ENCODE assay signal across 1 cellular context in genomic region chr3:43286115-43286885, GRCh38.
TF ChIP-seq lines count a peak whose summit lies in the region.

Gene SNRK, plus strand, starts transcription at chr3:43286540. Its CDS starts 16,664 bp downstream, at chr3:43303204.

TF ChIP-seq in HepG2, 621 proteins besides CTCF, POLR2A, EP300 and RAD21 (continued from another document and continues in another):
- TF ChIP-seq, protein P1, sequence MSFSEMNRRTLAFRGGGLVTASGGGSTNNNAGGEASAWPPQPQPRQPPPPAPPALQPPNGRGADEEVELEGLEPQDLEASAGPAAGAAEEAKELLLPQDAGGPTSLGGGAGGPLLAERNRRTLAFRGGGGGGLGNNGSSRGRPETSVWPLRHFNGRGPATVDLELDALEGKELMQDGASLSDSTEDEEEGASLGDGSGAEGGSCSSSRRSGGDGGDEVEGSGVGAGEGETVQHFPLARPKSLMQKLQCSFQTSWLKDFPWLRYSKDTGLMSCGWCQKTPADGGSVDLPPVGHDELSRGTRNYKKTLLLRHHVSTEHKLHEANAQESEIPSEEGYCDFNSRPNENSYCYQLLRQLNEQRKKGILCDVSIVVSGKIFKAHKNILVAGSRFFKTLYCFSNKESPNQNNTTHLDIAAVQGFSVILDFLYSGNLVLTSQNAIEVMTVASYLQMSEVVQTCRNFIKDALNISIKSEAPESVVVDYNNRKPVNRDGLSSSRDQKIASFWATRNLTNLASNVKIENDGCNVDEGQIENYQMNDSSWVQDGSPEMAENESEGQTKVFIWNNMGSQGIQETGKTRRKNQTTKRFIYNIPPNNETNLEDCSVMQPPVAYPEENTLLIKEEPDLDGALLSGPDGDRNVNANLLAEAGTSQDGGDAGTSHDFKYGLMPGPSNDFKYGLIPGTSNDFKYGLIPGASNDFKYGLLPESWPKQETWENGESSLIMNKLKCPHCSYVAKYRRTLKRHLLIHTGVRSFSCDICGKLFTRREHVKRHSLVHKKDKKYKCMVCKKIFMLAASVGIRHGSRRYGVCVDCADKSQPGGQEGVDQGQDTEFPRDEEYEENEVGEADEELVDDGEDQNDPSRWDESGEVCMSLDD (CRISPR knock-in tag; IDR thresholded peaks at IDR 0.05; ENCODE audit: borderline replicate concordance), result no peak
- peak; percentile 62 for TF ChIP-seq YY1 (IDR thresholded peaks at IDR 0.05; ENCODE audit: insufficient read depth, insufficient replicate concordance, low read depth, low read length)
- TF ChIP-seq ZNF205 (CRISPR knock-in tag; IDR thresholded peaks at IDR 0.05), result no peak
- no peak for TF ChIP-seq ELF4 (CRISPR knock-in tag; IDR thresholded peaks at IDR 0.05; ENCODE audit: borderline replicate concordance)
- TF ChIP-seq SUZ12 (IDR thresholded peaks at IDR 0.05; ENCODE audit: low read depth, low read length), result no peak
- no peak for TF ChIP-seq MXI1 (IDR thresholded peaks at IDR 0.05; ENCODE audit: borderline replicate concordance, low read depth, low read length)
- no peak for TF ChIP-seq ZNF460 (CRISPR knock-in tag; IDR thresholded peaks at IDR 0.05; ENCODE audit: borderline replicate concordance)
- TF ChIP-seq, protein P2, sequence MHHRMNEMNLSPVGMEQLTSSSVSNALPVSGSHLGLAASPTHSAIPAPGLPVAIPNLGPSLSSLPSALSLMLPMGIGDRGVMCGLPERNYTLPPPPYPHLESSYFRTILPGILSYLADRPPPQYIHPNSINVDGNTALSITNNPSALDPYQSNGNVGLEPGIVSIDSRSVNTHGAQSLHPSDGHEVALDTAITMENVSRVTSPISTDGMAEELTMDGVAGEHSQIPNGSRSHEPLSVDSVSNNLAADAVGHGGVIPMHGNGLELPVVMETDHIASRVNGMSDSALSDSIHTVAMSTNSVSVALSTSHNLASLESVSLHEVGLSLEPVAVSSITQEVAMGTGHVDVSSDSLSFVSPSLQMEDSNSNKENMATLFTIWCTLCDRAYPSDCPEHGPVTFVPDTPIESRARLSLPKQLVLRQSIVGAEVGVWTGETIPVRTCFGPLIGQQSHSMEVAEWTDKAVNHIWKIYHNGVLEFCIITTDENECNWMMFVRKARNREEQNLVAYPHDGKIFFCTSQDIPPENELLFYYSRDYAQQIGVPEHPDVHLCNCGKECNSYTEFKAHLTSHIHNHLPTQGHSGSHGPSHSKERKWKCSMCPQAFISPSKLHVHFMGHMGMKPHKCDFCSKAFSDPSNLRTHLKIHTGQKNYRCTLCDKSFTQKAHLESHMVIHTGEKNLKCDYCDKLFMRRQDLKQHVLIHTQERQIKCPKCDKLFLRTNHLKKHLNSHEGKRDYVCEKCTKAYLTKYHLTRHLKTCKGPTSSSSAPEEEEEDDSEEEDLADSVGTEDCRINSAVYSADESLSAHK (CRISPR knock-in tag; IDR thresholded peaks at IDR 0.05; ENCODE audit: borderline replicate concordance), result no peak
- 0 out of 2 replicates have a peak, but pooled peaks have one; percentile 29 for TF ChIP-seq DMAP1 (CRISPR knock-in tag; IDR thresholded peaks at IDR 0.05)
- TF ChIP-seq TCF7L2 (IDR thresholded peaks at IDR 0.05; ENCODE audit: low read depth, low read length), result no peak
- TF ChIP-seq ZNF550 (CRISPR knock-in tag; IDR thresholded peaks at IDR 0.05; ENCODE audit: borderline replicate concordance), result no peak
- TF ChIP-seq ERF (CRISPR knock-in tag; IDR thresholded peaks at IDR 0.05), result no peak
- TF ChIP-seq ZNF776 (CRISPR knock-in tag; IDR thresholded peaks at IDR 0.05), result peak; percentile 31; the same call in 1 of the 2 replicates
- peak; percentile 21; the same call in 1 of the 2 replicates for TF ChIP-seq NR2F2 (IDR thresholded peaks at IDR 0.05; ENCODE audit: borderline replicate concordance, low read depth)
- no peak for TF ChIP-seq KAT2B (IDR thresholded peaks at IDR 0.05; ENCODE audit: borderline replicate concordance, low read depth, low read length)
- TF ChIP-seq MBD4 (IDR thresholded peaks at IDR 0.05; ENCODE audit: borderline replicate concordance, low read length), result no peak
- TF ChIP-seq ZFP62 (CRISPR knock-in tag; IDR thresholded peaks at IDR 0.05), result no peak
- no peak for TF ChIP-seq NCOA2 (CRISPR knock-in tag; IDR thresholded peaks at IDR 0.05)
- no peak for TF ChIP-seq SSRP1 (CRISPR knock-in tag; IDR thresholded peaks at IDR 0.05)
- no peak for TF ChIP-seq FOXK2 (IDR thresholded peaks at IDR 0.05)
- TF ChIP-seq RXRB (CRISPR knock-in tag; IDR thresholded peaks at IDR 0.05; ENCODE audit: borderline replicate concordance), result 0 out of 2 replicates have a peak, but pooled peaks have one; percentile 7
- no peak for TF ChIP-seq NFKBIZ (CRISPR knock-in tag; IDR thresholded peaks at IDR 0.05)
- no peak for TF ChIP-seq HOXD1 (CRISPR knock-in tag; IDR thresholded peaks at IDR 0.05)
- peak; percentile 67; the same call in 1 of the 2 replicates for TF ChIP-seq POLR2AphosphoS5 (IDR thresholded peaks at IDR 0.05; ENCODE audit: low read depth, low read length)
- no peak for TF ChIP-seq ZNF33A (CRISPR knock-in tag; IDR thresholded peaks at IDR 0.05; ENCODE audit: borderline replicate concordance)
- TF ChIP-seq BCL3 (CRISPR knock-in tag; IDR thresholded peaks at IDR 0.05), result 0 out of 2 replicates have a peak, but pooled peaks have one; percentile 59
- TF ChIP-seq MAZ (IDR thresholded peaks at IDR 0.05; ENCODE audit: borderline replicate concordance, low read depth, low read length), result peak; percentile 57; the same call in 1 of the 2 replicates
- peak; percentile 86; the same call in 1 of the 2 replicates for TF ChIP-seq MAZ (CRISPR knock-in tag; IDR thresholded peaks at IDR 0.05; ENCODE audit: low read depth)
- TF ChIP-seq TBX2 (CRISPR knock-in tag; IDR thresholded peaks at IDR 0.05; ENCODE audit: borderline replicate concordance), result peak; percentile 42; the same call in 1 of the 2 replicates
- no peak for TF ChIP-seq ZNF30 (CRISPR knock-in tag; IDR thresholded peaks at IDR 0.05)
- TF ChIP-seq SP140L (CRISPR knock-in tag; IDR thresholded peaks at IDR 0.05; ENCODE audit: borderline replicate concordance), result no peak
- TF ChIP-seq ZNF709 (CRISPR knock-in tag; IDR thresholded peaks at IDR 0.05), result peak; percentile 51; the same call in 1 of the 2 replicates
- no peak for TF ChIP-seq GATAD2A (CRISPR knock-in tag; IDR thresholded peaks at IDR 0.05)
- TF ChIP-seq SP4 (CRISPR knock-in tag; IDR thresholded peaks at IDR 0.05), result peak; percentile 86; the same call in 1 of the 2 replicates
- no peak for TF ChIP-seq ARHGAP35 (CRISPR knock-in tag; IDR thresholded peaks at IDR 0.05; ENCODE audit: borderline replicate concordance)
- 0 out of 2 replicates have a peak, but pooled peaks have one; percentile 47 for TF ChIP-seq RFXANK (CRISPR knock-in tag; IDR thresholded peaks at IDR 0.05)
- TF ChIP-seq TAF1 (CRISPR knock-in tag; IDR thresholded peaks at IDR 0.05), result peak; percentile 51; the same call in 1 of the 2 replicates
- TF ChIP-seq NR3C1 (CRISPR knock-in tag; IDR thresholded peaks at IDR 0.05), result no peak
- TF ChIP-seq HNRNPLL (IDR thresholded peaks at IDR 0.05; ENCODE audit: low read depth, low read length, poor library complexity, severe bottlenecking), result peak; percentile 92
- no peak for TF ChIP-seq HOXA7 (CRISPR knock-in tag; IDR thresholded peaks at IDR 0.05)
- no peak for TF ChIP-seq ZNF20 (CRISPR knock-in tag; IDR thresholded peaks at IDR 0.05)
- TF ChIP-seq ZNF660 (CRISPR knock-in tag; IDR thresholded peaks at IDR 0.05; ENCODE audit: borderline replicate concordance, low read depth), result no peak
- no peak for TF ChIP-seq ZNF292 (CRISPR knock-in tag; IDR thresholded peaks at IDR 0.05; ENCODE audit: borderline replicate concordance, low read depth)
- no peak for TF ChIP-seq SRY (CRISPR knock-in tag; IDR thresholded peaks at IDR 0.05)
- TF ChIP-seq HDAC1 (CRISPR knock-in tag; IDR thresholded peaks at IDR 0.05), result peak; percentile 72; the same call in 1 of the 2 replicates
- TF ChIP-seq, protein P3, sequence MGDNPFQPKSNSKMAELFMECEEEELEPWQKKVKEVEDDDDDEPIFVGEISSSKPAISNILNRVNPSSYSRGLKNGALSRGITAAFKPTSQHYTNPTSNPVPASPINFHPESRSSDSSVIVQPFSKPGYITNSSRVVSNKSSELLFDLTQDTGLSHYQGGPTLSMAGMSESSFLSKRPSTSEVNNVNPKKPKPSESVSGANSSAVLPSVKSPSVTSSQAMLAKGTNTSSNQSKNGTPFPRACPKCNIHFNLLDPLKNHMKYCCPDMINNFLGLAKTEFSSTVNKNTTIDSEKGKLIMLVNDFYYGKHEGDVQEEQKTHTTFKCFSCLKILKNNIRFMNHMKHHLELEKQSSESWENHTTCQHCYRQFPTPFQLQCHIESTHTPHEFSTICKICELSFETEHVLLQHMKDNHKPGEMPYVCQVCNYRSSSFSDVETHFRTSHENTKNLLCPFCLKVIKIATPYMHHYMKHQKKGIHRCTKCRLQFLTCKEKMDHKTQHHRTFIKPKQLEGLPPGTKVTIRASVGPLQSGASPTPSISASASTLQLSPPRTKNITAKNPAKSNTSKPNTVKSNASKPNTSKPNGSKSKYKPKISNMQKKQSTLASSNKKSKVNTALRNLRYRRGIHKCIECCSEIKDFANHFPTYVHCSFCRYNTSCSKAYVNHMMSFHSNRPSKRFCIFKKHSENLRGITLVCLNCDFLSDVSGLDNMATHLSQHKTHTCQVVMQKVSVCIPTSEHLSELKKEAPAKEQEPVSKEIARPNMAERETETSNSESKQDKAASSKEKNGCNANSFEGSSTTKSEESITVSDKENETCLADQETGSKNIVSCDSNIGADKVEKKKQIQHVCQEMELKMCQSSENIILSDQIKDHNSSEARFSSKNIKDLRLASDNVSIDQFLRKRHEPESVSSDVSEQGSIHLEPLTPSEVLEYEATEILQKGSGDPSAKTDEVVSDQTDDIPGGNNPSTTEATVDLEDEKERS (CRISPR knock-in tag; IDR thresholded peaks at IDR 0.05), result no peak
- TF ChIP-seq ZNF34 (CRISPR knock-in tag; IDR thresholded peaks at IDR 0.05; ENCODE audit: borderline replicate concordance), result no peak
- TF ChIP-seq ZNF281 (CRISPR knock-in tag; IDR thresholded peaks at IDR 0.05; ENCODE audit: borderline replicate concordance), result no peak
- TF ChIP-seq RARG (CRISPR knock-in tag; IDR thresholded peaks at IDR 0.05; ENCODE audit: low read depth), result no peak
- TF ChIP-seq FOXM1 (CRISPR knock-in tag; IDR thresholded peaks at IDR 0.05), result no peak
- TF ChIP-seq SMAD9 (CRISPR knock-in tag; IDR thresholded peaks at IDR 0.05), result no peak
- TF ChIP-seq RFX5 (IDR thresholded peaks at IDR 0.05; ENCODE audit: low read depth, low read length), result no peak
- TF ChIP-seq ZNF362 (CRISPR knock-in tag; IDR thresholded peaks at IDR 0.05; ENCODE audit: borderline replicate concordance), result no peak
- no peak for TF ChIP-seq ZNF556 (CRISPR knock-in tag; IDR thresholded peaks at IDR 0.05; ENCODE audit: borderline replicate concordance)
- TF ChIP-seq ZNF101 (CRISPR knock-in tag; IDR thresholded peaks at IDR 0.05; ENCODE audit: borderline replicate concordance, low read depth), result no peak
- TF ChIP-seq, protein P4, sequence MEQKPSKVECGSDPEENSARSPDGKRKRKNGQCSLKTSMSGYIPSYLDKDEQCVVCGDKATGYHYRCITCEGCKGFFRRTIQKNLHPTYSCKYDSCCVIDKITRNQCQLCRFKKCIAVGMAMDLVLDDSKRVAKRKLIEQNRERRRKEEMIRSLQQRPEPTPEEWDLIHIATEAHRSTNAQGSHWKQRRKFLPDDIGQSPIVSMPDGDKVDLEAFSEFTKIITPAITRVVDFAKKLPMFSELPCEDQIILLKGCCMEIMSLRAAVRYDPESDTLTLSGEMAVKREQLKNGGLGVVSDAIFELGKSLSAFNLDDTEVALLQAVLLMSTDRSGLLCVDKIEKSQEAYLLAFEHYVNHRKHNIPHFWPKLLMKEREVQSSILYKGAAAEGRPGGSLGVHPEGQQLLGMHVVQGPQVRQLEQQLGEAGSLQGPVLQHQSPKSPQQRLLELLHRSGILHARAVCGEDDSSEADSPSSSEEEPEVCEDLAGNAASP (CRISPR knock-in tag; IDR thresholded peaks at IDR 0.05; ENCODE audit: borderline replicate concordance), result no peak
- TF ChIP-seq PBX2 (CRISPR knock-in tag; IDR thresholded peaks at IDR 0.05), result no peak
